In genomic region chr14:65170318-65170717, GRCh38 we compare ENCODE assay signal across 9 cellular contexts.
A peak's percentile ranks its signal among the peaks of the same experiment; 100 is the strongest.
DNase-seq lines count a peak whose midpoint lies in the region; FAIRE-seq and TF ChIP-seq lines count a peak whose summit lies in the region.
"Had no signal": no experiment of that assay in that cellular context is flagged by ENCODE, and none has a peak within 500 bp of the region (broad histone marks: within the 10 kb centered on the region; RNA-seq: fewer than 3 reads in every experiment).

No MANE protein-coding gene starts in this region.

- TF ChIP-seq POLR2A in GM12892 (IDR thresholded peaks at IDR 0.05; ENCODE audit: low read depth, low read length), result no peak

- H3K4me3 Mint-ChIP-seq in activated naive CD8-positive, alpha-beta T cell treated with anti-CD3 and anti-CD28 coated beads for 36 hours, result peak overlapping the region; percentile 74
- peak overlapping the region; percentile 64 for H3K4me3 Mint-ChIP-seq in mesothelial cell of epicardium

- H3K4me1 Mint-ChIP-seq in activated naive CD8-positive, alpha-beta T cell treated with anti-CD3 and anti-CD28 coated beads for 36 hours, result peaks cover 19% of the 10 kb centered on the region
- peaks cover 17% of the 10 kb centered on the region for H3K4me1 Mint-ChIP-seq in mesothelial cell of epicardium

- TF ChIP-seq CTCF in mesothelial cell of epicardium (IDR thresholded peaks at IDR 0.05; ENCODE audit: unreplicated experiment), result no peak

- DNase-seq in Ammon's horn (ENCODE audit: low spot score) (peak; percentile 17), HAP-1 (ENCODE audit: low spot score in 2 of 2) (no peak), mesothelial cell of epicardium (ENCODE audit: low spot score in 2 of 2, unreplicated experiment in 2 of 2) (no peak), MG63 (no peak), mucosa of gallbladder (ENCODE audit: low spot score) (no peak), GM03348 (ENCODE audit: low spot score) (no peak), GM12892 (ENCODE audit: insufficient read length) (no peak)
- DNase-seq in activated naive CD8-positive, alpha-beta T cell treated with anti-CD3 and anti-CD28 coated beads for 36 hours, result no peak
- DNase-seq: NCI-H1930 had no signal

- peaks cover 20% of the 10 kb centered on the region for H3K27me3 Mint-ChIP-seq in activated naive CD8-positive, alpha-beta T cell treated with anti-CD3 and anti-CD28 coated beads for 36 hours
- no peaks in the 10 kb centered on the region for H3K27me3 Mint-ChIP-seq in mesothelial cell of epicardium (ENCODE audit: low read depth)

- in situ Hi-C loops in HAP-1 (cut with MboI; ENCODE audit: low sequenced_read_pairs), result loop anchor here (25.0 kb wide), 1 partner anchor 792 kb away; no protein-coding TSS in a partner anchor

- H3K27me3 ChIP-seq in HAP-1 (ENCODE audit: low read depth) (no peaks in the 10 kb centered on the region), MG63 (no peaks in the 10 kb centered on the region)

- H3K9me3 ChIP-seq in HAP-1 (no peaks in the 10 kb centered on the region), MG63 (no peaks in the 10 kb centered on the region)

- peak overlapping the region; percentile 51 for H3K27ac Mint-ChIP-seq in activated naive CD8-positive, alpha-beta T cell treated with anti-CD3 and anti-CD28 coated beads for 36 hours
- peak overlapping the region; percentile 84 for H3K27ac Mint-ChIP-seq in mesothelial cell of epicardium

- no peaks in the 10 kb centered on the region for H3K36me3 Mint-ChIP-seq in activated naive CD8-positive, alpha-beta T cell treated with anti-CD3 and anti-CD28 coated beads for 36 hours
- H3K36me3 Mint-ChIP-seq in mesothelial cell of epicardium, result no peaks in the 10 kb centered on the region

- no peaks in the 10 kb centered on the region for H3K9me3 Mint-ChIP-seq in activated naive CD8-positive, alpha-beta T cell treated with anti-CD3 and anti-CD28 coated beads for 36 hours
- no peaks in the 10 kb centered on the region for H3K9me3 Mint-ChIP-seq in mesothelial cell of epicardium

- H3K4me3 ChIP-seq in HAP-1 (peak overlapping the region; percentile 28), MG63 (no peak overlapping the region)

- peaks cover 9% of the 10 kb centered on the region; the same call in 1 of the 2 replicates for H3K4me1 ChIP-seq in HAP-1

- no peak for FAIRE-seq in GM12892 (lab: Jason Lieb, UNC)

- H3K36me3 ChIP-seq in HAP-1 (replicated peaks) (no peaks in the 10 kb centered on the region), MG63 (no peaks in the 10 kb centered on the region)
